In the genomic region with DNA sequence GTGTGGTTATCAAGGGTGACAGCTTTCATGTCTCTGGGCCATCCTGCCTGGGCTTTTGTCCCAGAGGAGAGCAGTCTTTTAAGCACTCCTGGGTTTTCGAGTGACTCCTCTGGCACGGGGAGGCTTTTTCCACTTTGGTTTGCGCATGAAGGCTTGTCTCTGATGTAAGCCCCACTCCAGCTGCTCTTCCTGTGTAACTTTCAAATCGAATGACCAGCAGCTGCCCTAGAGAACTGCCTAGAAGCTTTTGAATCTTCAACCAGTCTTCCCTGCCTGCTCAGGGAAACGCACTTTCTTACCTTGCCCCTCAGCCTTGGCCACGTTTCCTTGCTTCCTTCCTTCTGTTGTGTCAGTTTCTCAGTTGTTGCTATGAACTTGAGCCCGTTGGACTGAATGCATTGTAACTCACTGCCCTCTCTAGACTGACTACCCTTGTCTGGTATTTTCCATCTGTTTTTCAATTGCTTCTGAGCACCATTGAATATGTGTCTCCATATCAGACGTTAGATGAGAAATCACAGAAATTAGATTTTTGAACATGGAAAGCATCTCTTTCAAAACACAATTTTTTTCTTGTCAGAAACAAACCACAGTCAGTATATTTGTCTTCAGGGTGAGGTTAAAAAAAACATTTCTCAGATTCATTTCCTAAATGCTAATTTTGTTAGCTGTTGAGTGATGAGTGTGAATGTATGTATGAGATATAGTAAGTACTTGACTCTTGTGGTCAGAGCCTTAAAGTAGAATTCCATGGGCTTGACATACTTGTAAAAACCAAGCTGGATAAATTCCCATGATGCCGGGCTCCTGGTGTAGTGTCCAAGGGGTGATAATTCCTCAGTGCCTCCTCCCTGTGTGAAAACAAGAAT, we compare ENCODE assay signal across 12 cellular contexts. TPM values are rescaled to one million over a fixed set of nuclear protein-coding genes. Genes with fewer than 3 reads are reported as not detected.
DNase-seq lines count a peak whose midpoint lies in the region; ATAC-seq and TF ChIP-seq lines count a peak whose summit lies in the region.
"Had no signal": no experiment of that assay in that cellular context is flagged by ENCODE, and none has a peak within 500 bp of the region (broad histone marks: within the 10 kb centered on the region; RNA-seq: fewer than 3 reads in every experiment).

No MANE protein-coding gene starts in this region.

- no peaks in the 10 kb centered on the region for H3K36me3 ChIP-seq in SK-N-SH (replicated peaks in 1 of 2; ENCODE audit: control insufficient read depth in 1 of 2, insufficient read depth in 2 of 2, low read length in 1 of 2)
- H3K36me3 ChIP-seq in osteoblast (ENCODE audit: insufficient read depth, low read length) = no peaks in the 10 kb centered on the region

- POLR2A ChIA-PET in AG04450 (lab: Yijun Ruan, JAX) = no interaction called here
- POLR2A ChIA-PET in SK-N-SH (lab: Yijun Ruan, JAX) = no interaction called here

- H3K4me1 ChIP-seq in SK-N-SH (ENCODE audit: control insufficient read depth in 1 of 2, insufficient read depth in 2 of 2, low read depth in 1 of 2, low read length in 1 of 2) (no peaks in the 10 kb centered on the region), osteoblast (ENCODE audit: insufficient read depth, low read length) (peaks cover 16% of the 10 kb centered on the region)
- H3K4me1 ChIP-seq: A549 had no signal

- H4K20me1 ChIP-seq in SK-N-SH (ENCODE audit: insufficient read depth) = no peaks in the 10 kb centered on the region
- H4K20me1 ChIP-seq in osteoblast (ENCODE audit: insufficient read depth, low read length) = no peaks in the 10 kb centered on the region

- TF ChIP-seq CTCF in AG04450 (IDR thresholded peaks at IDR 0.05; ENCODE audit: low read depth, low read length) = no peak
- no peak for TF ChIP-seq CTCF in SK-N-SH (IDR thresholded peaks at IDR 0.05)
- TF ChIP-seq CTCF in fibroblast of the aortic adventitia (IDR thresholded peaks at IDR 0.05; ENCODE audit: insufficient read depth, low read length) = no peak
- TF ChIP-seq CTCF in osteoblast (IDR thresholded peaks at IDR 0.05; ENCODE audit: extremely low read depth, low read depth, low read length) = no peak

- TF ChIP-seq RAD21 in SK-N-SH (IDR thresholded peaks at IDR 0.05; ENCODE audit: low read length) = no peak

- TF ChIP-seq EP300 in SK-N-SH (IDR thresholded peaks at IDR 0.05; ENCODE audit: borderline replicate concordance in 1 of 2, low read depth in 1 of 2, low read length in 1 of 2) = no peak

- 41% methylated on average over 9 of the region's 9 CpGs for WGBS in SK-N-SH (ENCODE audit: low lambda C conversion rate)

- H3K4me1 Mint-ChIP-seq in stimulated activated naive CD8-positive, alpha-beta T cell treated with anti-CD3 and anti-CD28 coated beads, Interleukin-15, amount 100 ng/mL, for 72 hours = no peaks in the 10 kb centered on the region
- H3K4me1 Mint-ChIP-seq: activated CD8-positive, alpha-beta memory T cell treated with anti-CD3 and anti-CD28 coated beads, Interleukin-2, amount 10 ng/mL, durations not matched to agents 7 days and 5 days; natural killer cell had no signal

- H3K27ac Mint-ChIP-seq in stimulated activated naive CD8-positive, alpha-beta T cell treated with anti-CD3 and anti-CD28 coated beads, Interleukin-15, amount 100 ng/mL, for 72 hours = no peak overlapping the region
- H3K27ac Mint-ChIP-seq: activated CD8-positive, alpha-beta memory T cell treated with anti-CD3 and anti-CD28 coated beads, Interleukin-2, amount 10 ng/mL, durations not matched to agents 7 days and 5 days; natural killer cell had no signal

- H3K4me2 ChIP-seq in SK-N-SH (peak overlapping the region; percentile 42; the same call in 1 of the 2 replicates), osteoblast (ENCODE audit: insufficient read depth, low read length) (peak overlapping the region; percentile 62)
- H3K4me2 ChIP-seq: A549 had no signal

- peak overlapping the region; percentile 45; the same call in 1 of the 2 replicates for H3K9ac ChIP-seq in SK-N-SH

- no peak overlapping the region for H3K4me3 Mint-ChIP-seq in stimulated activated naive CD8-positive, alpha-beta T cell treated with anti-CD3 and anti-CD28 coated beads, Interleukin-15, amount 100 ng/mL, for 72 hours
- H3K4me3 Mint-ChIP-seq: activated CD8-positive, alpha-beta memory T cell treated with anti-CD3 and anti-CD28 coated beads, Interleukin-2, amount 10 ng/mL, durations not matched to agents 7 days and 5 days; natural killer cell had no signal

- H3K9me3 ChIP-seq in AG04450 (ENCODE audit: control insufficient read depth, insufficient read depth, low read length) (no peaks in the 10 kb centered on the region), SK-N-SH (no peaks in the 10 kb centered on the region), osteoblast (ENCODE audit: low read depth, low read length) (no peaks in the 10 kb centered on the region)
- H3K9me3 ChIP-seq: A549 had no signal

- ATAC-seq in HG03025 (IDR thresholded peaks at IDR 0.05; ENCODE audit: low FRiP score, unreplicated experiment) (no peak), HG02610 (IDR thresholded peaks at IDR 0.05; ENCODE audit: unreplicated experiment) (no peak), GM19351 (IDR thresholded peaks at IDR 0.05; ENCODE audit: unreplicated experiment) (no peak)
- no peak for ATAC-seq in stimulated activated naive CD8-positive, alpha-beta T cell treated with anti-CD3 and anti-CD28 coated beads, Interleukin-15, amount 100 ng/mL, for 72 hours
- ATAC-seq: A549; activated CD8-positive, alpha-beta memory T cell treated with anti-CD3 and anti-CD28 coated beads, Interleukin-2, amount 10 ng/mL, durations not matched to agents 7 days and 5 days; natural killer cell had no signal

- no peaks in the 10 kb centered on the region for H3K9me2 ChIP-seq in SK-N-SH

- DNase-seq in AG04450 (ENCODE audit: low read depth, low spot score) (no peak), SK-N-SH (no peak), fibroblast of the aortic adventitia (ENCODE audit: low read depth) (peak; percentile 84), osteoblast (ENCODE audit: insufficient read length, low spot score, missing footprints) (no peak)
- DNase-seq in stimulated activated naive CD8-positive, alpha-beta T cell treated with anti-CD3 and anti-CD28 coated beads, Interleukin-15, amount 100 ng/mL, for 72 hours = no peak
- DNase-seq: activated CD8-positive, alpha-beta memory T cell treated with anti-CD3 and anti-CD28 coated beads, Interleukin-2, amount 10 ng/mL, durations not matched to agents 7 days and 5 days; natural killer cell; NCI-H2227 treated with DMSO at 0.1 percent for 48 hours had no signal

- H3K4me3 ChIP-seq in AG04450 (ENCODE audit: low read depth, low read length) (0 out of 2 replicates have a peak overlapping the region, but pooled peaks have one; percentile 4), SK-N-SH (ENCODE audit: low read depth in 2 of 2, low read length in 1 of 2) (no peak overlapping the region), fibroblast of the aortic adventitia (ENCODE audit: low read depth, low read length) (no peak overlapping the region), osteoblast (ENCODE audit: insufficient read depth, low read length) (peak overlapping the region; percentile 11)
- H3K4me3 ChIP-seq: A549 had no signal

- no peaks in the 10 kb centered on the region for H3K9me3 Mint-ChIP-seq in stimulated activated naive CD8-positive, alpha-beta T cell treated with anti-CD3 and anti-CD28 coated beads, Interleukin-15, amount 100 ng/mL, for 72 hours
- H3K9me3 Mint-ChIP-seq: natural killer cell had no signal

- H3K79me2 ChIP-seq in SK-N-SH (ENCODE audit: insufficient read depth) = no peaks in the 10 kb centered on the region
- no peaks in the 10 kb centered on the region for H3K79me2 ChIP-seq in osteoblast (ENCODE audit: insufficient read depth, low read length)

- no peak overlapping the region for H2AFZ ChIP-seq in SK-N-SH (ENCODE audit: low read depth)
- no peak overlapping the region for H2AFZ ChIP-seq in osteoblast (ENCODE audit: low read length)

- peaks cover 12% of the 10 kb centered on the region for H3F3A ChIP-seq in SK-N-SH (replicated peaks; ENCODE audit: insufficient read depth)

- H3K27ac ChIP-seq in AG04450 (ENCODE audit: low read depth, low read length) (peak overlapping the region; percentile 70), SK-N-SH (ENCODE audit: low read depth in 2 of 2, low read length in 1 of 2) (peak overlapping the region in 1 of 2 experiments; percentile 80; a peak in 2 of 4 replicates), osteoblast (ENCODE audit: low read depth, low read length) (peak overlapping the region; percentile 91)
- H3K27ac ChIP-seq: A549 had no signal

- H3K27me3 ChIP-seq in AG04450 (ENCODE audit: control insufficient read depth, insufficient read depth, low read length) (no peaks in the 10 kb centered on the region), SK-N-SH (ENCODE audit: insufficient read depth) (no peaks in the 10 kb centered on the region; the same call in 1 of the 2 replicates), osteoblast (ENCODE audit: insufficient read depth, low read length) (no peaks in the 10 kb centered on the region)

- CTCF ChIA-PET in AG04450 (lab: Charles Lee) = interaction anchor here (1.4 to 5.9 kb wide), 6 partner anchors 26 to 237 kb away, joined by 3 to 105 read pairs (median 61); no protein-coding TSS in a partner anchor
- CTCF ChIA-PET in SK-N-SH (lab: Yijun Ruan, JAX) = interaction anchor here (0.7 to 4.1 kb wide), 5 partner anchors 133 to 1318 kb away, joined by 3 to 42 read pairs (median 4); no protein-coding TSS in a partner anchor

- no peaks in the 10 kb centered on the region for H3K27me3 Mint-ChIP-seq in stimulated activated naive CD8-positive, alpha-beta T cell treated with anti-CD3 and anti-CD28 coated beads, Interleukin-15, amount 100 ng/mL, for 72 hours
- H3K27me3 Mint-ChIP-seq: activated CD8-positive, alpha-beta memory T cell treated with anti-CD3 and anti-CD28 coated beads, Interleukin-2, amount 10 ng/mL, durations not matched to agents 7 days and 5 days had no signal

TF ChIP-seq in SK-N-SH, 30 proteins besides CTCF, POLR2A, EP300 and RAD21 (continues in another document):
- TF ChIP-seq RCOR1 (IDR thresholded peaks at IDR 0.05; ENCODE audit: low read length) = no peak

RNA-seq across cellular contexts. Expression of gene SLC9A6, which starts 45.4 kb away (rescaled TPM):
- 10.7 and 14.7 TPM in 2 replicates for polyA plus RNA-seq in AG04450 (2011; rRNA removed)
- 13.6 and 18.5 TPM in 2 replicates for polyA minus RNA-seq in AG04450 (2011; rRNA and poly(A)+ RNA removed)
- 5.0 and 6.7 TPM in 2 replicates for polyA plus RNA-seq in SK-N-SH (2012; rRNA removed)
- 6.8 and 7.2 TPM in 2 replicates for polyA plus RNA-seq in SK-N-SH (2012; cell fraction: cytosol; rRNA removed)
- 2.7 and 6.3 TPM in 2 replicates for polyA plus RNA-seq in SK-N-SH (2012; cell fraction: nucleus; rRNA removed)
- 18.6 and 26.3 TPM in 2 replicates for total RNA-seq in fibroblast of the aortic adventitia (ENCODE audit: low replicate concordance)
- total RNA-seq in osteoblast = 19.4 and 21.0 TPM in 2 replicates

RNA-seq across cellular contexts. Expression of gene MMGT1, which starts 56.8 kb away (rescaled TPM):
- 16.7 and 23.3 TPM in 2 replicates for polyA plus RNA-seq in AG04450 (2011; rRNA removed)
- 11.4 and 20.7 TPM in 2 replicates for polyA minus RNA-seq in AG04450 (2011; rRNA and poly(A)+ RNA removed)
- polyA plus RNA-seq in SK-N-SH (2012; rRNA removed) = 7.3 and 8.7 TPM in 2 replicates
- polyA plus RNA-seq in SK-N-SH (2012; cell fraction: cytosol; rRNA removed) = 12.2 and 14.8 TPM in 2 replicates
- polyA plus RNA-seq in SK-N-SH (2012; cell fraction: nucleus; rRNA removed) = 1.7 and 3.1 TPM in 2 replicates
- total RNA-seq in fibroblast of the aortic adventitia (ENCODE audit: low replicate concordance) = 15.5 and 40.2 TPM in 2 replicates
- 25.0 and 26.5 TPM in 2 replicates for total RNA-seq in osteoblast

Comparison
In these comparisons a context has a peak if more than half of its experiments do, and no peak if none do; other contexts are left out.
1. H3K4me3 ChIP-seq: peak in AG04450 (single experiment) and osteoblast (single experiment); none in SK-N-SH (0 of 2) and fibroblast of the aortic adventitia (single experiment).